In genomic region chr11:26286472-26287066, GRCh38 we compare ENCODE assay signal across 9 cellular contexts. TPM values are rescaled to one million over a fixed set of nuclear protein-coding genes. Genes with fewer than 3 reads are reported as not detected.
DNase-seq lines count a peak whose midpoint lies in the region; FAIRE-seq and TF ChIP-seq lines count a peak whose summit lies in the region.
"Had no signal": no experiment of that assay in that cellular context is flagged by ENCODE, and none has a peak within 500 bp of the region (broad histone marks: within the 10 kb centered on the region; RNA-seq: fewer than 3 reads in every experiment).

No MANE protein-coding gene starts in this region.

- peak overlapping the region; percentile 59 for H2AFZ ChIP-seq in neuron (ENCODE audit: low read depth, low read length)

- H3K36me3 ChIP-seq in neuron (ENCODE audit: insufficient read depth, low read length) (no peaks in the 10 kb centered on the region), vagina (no peaks in the 10 kb centered on the region)
- H3K36me3 ChIP-seq: SJSA1 had no signal

- no peak overlapping the region for H3K27ac ChIP-seq in vagina
- H3K27ac ChIP-seq: SJSA1 had no signal

- TF ChIP-seq CTCF in GM13976 (IDR thresholded peaks at IDR 0.05; ENCODE audit: borderline replicate concordance, control extremely low read depth, extremely low read depth, insufficient read depth, missing control alignments) (peak; percentile 44), vagina (IDR thresholded peaks at IDR 0.05) (no peak)

- no peak for TF ChIP-seq POLR2A in vagina (IDR thresholded peaks at IDR 0.05)

- H3K27me3 ChIP-seq in neuron (ENCODE audit: insufficient read depth, low read length), result no peaks in the 10 kb centered on the region
- H3K27me3 ChIP-seq in vagina, result no peaks in the 10 kb centered on the region

- H3K4me1 ChIP-seq in neuron (ENCODE audit: insufficient read depth, low read length) (peaks cover 7% of the 10 kb centered on the region), vagina (no peaks in the 10 kb centered on the region)
- H3K4me1 ChIP-seq: SJSA1 had no signal

- in situ Hi-C loops in GM13976 (cut with MboI; ENCODE audit: low sequenced_read_pairs, unreplicated experiment), result no loop called here

- H3K4me3 ChIP-seq in Jurkat, Clone E6-1 (ENCODE audit: low read length), result no peak overlapping the region
- H3K4me3 ChIP-seq in neuron (ENCODE audit: low read length), result no peak overlapping the region
- no peak overlapping the region for H3K4me3 ChIP-seq in vagina
- H3K4me3 ChIP-seq: SJSA1 had no signal

- intact Hi-C loops in vagina (cut with DNase I), result no loop called here

- no peaks in the 10 kb centered on the region for H3K9me3 ChIP-seq in neuron (ENCODE audit: low read length)
- H3K9me3 ChIP-seq in vagina, result no peaks in the 10 kb centered on the region
- H3K9me3 ChIP-seq: SJSA1 had no signal

- DNase-seq in GM13976 (ENCODE audit: low spot score) (peak; percentile 11), astrocyte of the hippocampus (ENCODE audit: low read depth, low spot score) (peak; percentile 43), vagina (ENCODE audit: extremely low spot score in 2 of 2) (no peak), frontal cortex (ENCODE audit: low spot score in 2 of 2) (no peak), NCI-H187 treated with DMSO at 0.1 percent for 48 hours (lab: John Stamatoyannopoulos, UW) (no peak), CD1c-positive myeloid dendritic cell (ENCODE audit: extremely low spot score) (no peak)
- DNase-seq in Jurkat, Clone E6-1 (ENCODE audit: low read depth, low spot score), result peak; percentile 15

- FAIRE-seq in frontal cortex (lab: Jason Lieb, UNC), result no peak

RNA-seq across cellular contexts. Expression of gene ANO3, which starts 45.4 kb away (rescaled TPM):
- not detected for polyA plus RNA-seq in Jurkat, Clone E6-1 (2012; ENCODE audit: insufficient read depth, insufficient read length)
- total RNA-seq in vagina, result not detected
- total RNA-seq in frontal cortex, result 4.1 TPM
- total RNA-seq: SJSA1 had no signal

Comparison
In these comparisons a context has a peak if more than half of its experiments do, and no peak if none do; other contexts are left out.
1. DNase-seq: peak in GM13976 (single experiment), Jurkat, Clone E6-1 (single experiment) and astrocyte of the hippocampus (single experiment); none in vagina (0 of 2), frontal cortex (0 of 2), NCI-H187 treated with DMSO at 0.1 percent for 48 hours (single experiment) and CD1c-positive myeloid dendritic cell (single experiment).